10 cellular contexts compared by ENCODE assay signal in the genomic region with DNA sequence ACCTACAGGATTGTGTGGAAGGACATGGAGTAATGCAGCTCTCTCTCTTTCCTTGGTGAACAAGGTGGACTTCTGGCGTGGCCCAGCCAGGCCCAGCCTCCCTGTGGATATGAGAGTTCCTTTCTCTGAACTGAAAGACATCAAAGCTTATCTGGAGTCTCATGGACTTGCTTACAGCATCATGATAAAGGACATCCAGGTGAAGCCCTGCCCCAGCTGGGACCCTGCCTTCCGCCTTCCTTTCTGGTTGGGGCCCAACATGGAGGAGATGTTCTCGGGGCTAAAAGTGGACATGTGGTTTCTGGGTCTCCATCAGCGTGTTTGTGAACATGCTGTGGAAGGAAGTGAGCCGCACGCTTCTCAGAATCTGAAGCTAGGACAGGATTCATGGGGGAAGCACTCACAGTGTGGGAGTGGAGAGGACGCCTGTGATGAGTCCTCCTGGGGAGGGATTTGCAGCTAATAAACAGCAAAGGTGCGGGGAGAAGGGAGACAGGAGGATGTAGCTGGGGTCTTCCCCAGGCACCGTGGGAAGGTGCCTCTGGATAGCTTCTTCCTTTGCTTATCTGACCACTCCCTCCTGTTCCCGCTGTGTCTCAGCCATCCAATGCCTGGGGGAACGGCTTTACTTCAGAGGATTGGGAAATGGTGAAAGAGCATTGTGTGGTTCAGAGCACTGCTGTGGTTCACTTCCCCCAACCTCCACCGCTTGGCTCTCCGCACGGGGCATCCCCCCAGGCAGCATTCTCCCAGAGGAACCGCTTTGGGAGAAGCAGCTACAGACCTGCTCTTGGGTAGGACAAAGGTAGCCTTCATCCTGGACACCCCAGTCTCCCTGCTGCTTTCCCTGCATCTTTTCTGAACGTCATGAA. TPM values are rescaled to one million over a fixed set of nuclear protein-coding genes. Genes with fewer than 3 reads are reported as not detected.
DNase-seq lines count a peak whose midpoint lies in the region; ATAC-seq and TF ChIP-seq lines count a peak whose summit lies in the region.
"Had no signal": no experiment of that assay in that cellular context is flagged by ENCODE, and none has a peak within 500 bp of the region (broad histone marks: within the 10 kb centered on the region; RNA-seq: fewer than 3 reads in every experiment).

No MANE protein-coding gene starts in this region.

- H3K4me3 ChIP-seq in adipocyte (ENCODE audit: low read length) (no peak overlapping the region), uterus (no peak overlapping the region)

- no peak overlapping the region for H3K9ac ChIP-seq in adipocyte (ENCODE audit: low read length)

- CTCF ChIA-PET in activated CD4-positive, alpha-beta memory T cell treated with anti-CD3 and anti-CD28 coated beads for 36 hours (lab: Charles Lee) = interaction anchor here (1.5 kb wide), 1 partner anchor 107 kb away, joined by 3 read pairs; no protein-coding TSS in a partner anchor
- CTCF ChIA-PET in activated CD4-positive, alpha-beta memory T cell treated with anti-CD3 and anti-CD28 coated beads, Interleukin-2, amount 10 ng/mL, durations not matched to agents 7 days and 5 days (lab: Charles Lee) = no interaction called here

- POLR2A ChIA-PET in activated CD4-positive, alpha-beta memory T cell treated with anti-CD3 and anti-CD28 coated beads for 36 hours (lab: Charles Lee) = no interaction called here
- POLR2A ChIA-PET in activated CD4-positive, alpha-beta memory T cell treated with anti-CD3 and anti-CD28 coated beads, Interleukin-2, amount 10 ng/mL, durations not matched to agents 7 days and 5 days (lab: Charles Lee) = no interaction called here

- H3K27me3 ChIP-seq in adipocyte (replicated peaks; ENCODE audit: control insufficient read depth, insufficient read depth, low read length) (no peaks in the 10 kb centered on the region), uterus (no peaks in the 10 kb centered on the region)

- H3K27ac Mint-ChIP-seq in activated CD4-positive, alpha-beta memory T cell treated with anti-CD3 and anti-CD28 coated beads for 36 hours = peak overlapping the region; percentile 24
- no peak overlapping the region for H3K27ac Mint-ChIP-seq in activated CD4-positive, alpha-beta memory T cell treated with anti-CD3 and anti-CD28 coated beads, Interleukin-2, amount 10 ng/mL, durations not matched to agents 7 days and 5 days

- H3K4me1 ChIP-seq in adipocyte (ENCODE audit: control insufficient read depth, insufficient read depth, low read length) = peaks cover 39% of the 10 kb centered on the region
- H3K4me1 ChIP-seq in uterus = peaks cover 5 to 7% of the 10 kb centered on the region in 2 donors

- TF ChIP-seq POLR2A in uterus (IDR thresholded peaks at IDR 0.05) = no peak

- peaks cover 24% of the 10 kb centered on the region for H3K27me3 Mint-ChIP-seq in activated CD4-positive, alpha-beta memory T cell treated with anti-CD3 and anti-CD28 coated beads for 36 hours
- H3K27me3 Mint-ChIP-seq in activated CD4-positive, alpha-beta memory T cell treated with anti-CD3 and anti-CD28 coated beads, Interleukin-2, amount 10 ng/mL, durations not matched to agents 7 days and 5 days = peaks cover 8% of the 10 kb centered on the region
- H3K27me3 Mint-ChIP-seq in activated T-cell treated with anti-CD3 and anti-CD28 coated beads, Interleukin-2, amount 50 U/mL, for 4 hours (ENCODE audit: low read depth) = peaks cover 10% of the 10 kb centered on the region

- ATAC-seq in activated T-cell treated with anti-CD3 and anti-CD28 coated beads, Interleukin-2, amount 50 U/mL, for 4 hours = no peak
- no peak for ATAC-seq in HG02642 (IDR thresholded peaks at IDR 0.05; ENCODE audit: poor library complexity, unreplicated experiment)

- H3K4me1 Mint-ChIP-seq in activated CD4-positive, alpha-beta memory T cell treated with anti-CD3 and anti-CD28 coated beads for 36 hours (ENCODE audit: low read depth) = peaks cover 18% of the 10 kb centered on the region
- peaks cover 20% of the 10 kb centered on the region for H3K4me1 Mint-ChIP-seq in activated CD4-positive, alpha-beta memory T cell treated with anti-CD3 and anti-CD28 coated beads, Interleukin-2, amount 10 ng/mL, durations not matched to agents 7 days and 5 days
- peaks cover 10% of the 10 kb centered on the region for H3K4me1 Mint-ChIP-seq in activated T-cell treated with anti-CD3 and anti-CD28 coated beads, Interleukin-2, amount 50 U/mL, for 4 hours (ENCODE audit: low read depth)

- H3K9me3 ChIP-seq in adipocyte (ENCODE audit: control insufficient read depth, low read length) (no peaks in the 10 kb centered on the region), uterus (no peaks in the 10 kb centered on the region)

- intact Hi-C loops in activated CD4-positive, alpha-beta memory T cell treated with anti-CD3 and anti-CD28 coated beads for 36 hours (cut with micrococcal nuclease) = no loop called here
- intact Hi-C loops in uterus (cut with DNase I; ENCODE audit: low total_unique reads) = no loop called here

- H3K9me3 Mint-ChIP-seq in activated CD4-positive, alpha-beta memory T cell treated with anti-CD3 and anti-CD28 coated beads for 36 hours = no peaks in the 10 kb centered on the region
- no peaks in the 10 kb centered on the region for H3K9me3 Mint-ChIP-seq in activated CD4-positive, alpha-beta memory T cell treated with anti-CD3 and anti-CD28 coated beads, Interleukin-2, amount 10 ng/mL, durations not matched to agents 7 days and 5 days
- H3K9me3 Mint-ChIP-seq in activated T-cell treated with anti-CD3 and anti-CD28 coated beads, Interleukin-2, amount 50 U/mL, for 4 hours = no peaks in the 10 kb centered on the region

- no peak overlapping the region for H3K4me3 Mint-ChIP-seq in activated CD4-positive, alpha-beta memory T cell treated with anti-CD3 and anti-CD28 coated beads for 36 hours
- no peak overlapping the region for H3K4me3 Mint-ChIP-seq in activated CD4-positive, alpha-beta memory T cell treated with anti-CD3 and anti-CD28 coated beads, Interleukin-2, amount 10 ng/mL, durations not matched to agents 7 days and 5 days
- no peak overlapping the region for H3K4me3 Mint-ChIP-seq in activated T-cell treated with anti-CD3 and anti-CD28 coated beads, Interleukin-2, amount 50 U/mL, for 4 hours

- H3K36me3 ChIP-seq in adipocyte (ENCODE audit: control insufficient read depth, insufficient read depth, low read length, severe bottlenecking) (no peaks in the 10 kb centered on the region), uterus (no peaks in the 10 kb centered on the region)

- DNase-seq in activated CD4-positive, alpha-beta memory T cell treated with anti-CD3 and anti-CD28 coated beads for 36 hours = no peak
- DNase-seq in activated CD4-positive, alpha-beta memory T cell treated with anti-CD3 and anti-CD28 coated beads, Interleukin-2, amount 10 ng/mL, durations not matched to agents 7 days and 5 days = no peak
- peak; percentile 16 for DNase-seq in adipocyte (ENCODE audit: low read depth)
- DNase-seq in iris pigment epithelial cell (ENCODE audit: low read depth) = peak; percentile 47
- DNase-seq in uterus = no peak
- DNase-seq in stimulated activated CD4-positive, alpha-beta T cell treated with anti-CD3 and anti-CD28 coated beads, Interleukin-15, amount 100 ng/mL, for 24 hours = no peak
- no peak for DNase-seq in activated T-cell treated with anti-CD3 and anti-CD28 coated beads, Interleukin-2, amount 50 U/mL, for 4 hours
- DNase-seq: activated gamma-delta T cell had no signal

- no peaks in the 10 kb centered on the region for H3K36me3 Mint-ChIP-seq in activated CD4-positive, alpha-beta memory T cell treated with anti-CD3 and anti-CD28 coated beads for 36 hours
- H3K36me3 Mint-ChIP-seq in activated CD4-positive, alpha-beta memory T cell treated with anti-CD3 and anti-CD28 coated beads, Interleukin-2, amount 10 ng/mL, durations not matched to agents 7 days and 5 days (ENCODE audit: low read depth) = no peaks in the 10 kb centered on the region
- no peaks in the 10 kb centered on the region for H3K36me3 Mint-ChIP-seq in activated T-cell treated with anti-CD3 and anti-CD28 coated beads, Interleukin-2, amount 50 U/mL, for 4 hours (ENCODE audit: insufficient read depth)

- peak overlapping the region; percentile 81 to 86 for H3K27ac ChIP-seq in uterus

- no peak for TF ChIP-seq CTCF in uterus (IDR thresholded peaks at IDR 0.05)

RNA-seq across cellular contexts. Expression of gene CPA5, which starts 5.5 kb away (rescaled TPM):
- under 1 TPM in 1 of 2 experiments, not detected in 1; 0.15 TPM for total RNA-seq in activated CD4-positive, alpha-beta memory T cell treated with anti-CD3 and anti-CD28 coated beads for 36 hours
- total RNA-seq in activated CD4-positive, alpha-beta memory T cell treated with anti-CD3 and anti-CD28 coated beads, Interleukin-2, amount 10 ng/mL, durations not matched to agents 7 days and 5 days = not detected
- total RNA-seq in uterus = not detected
- 1 to 10 TPM in 1 of 3 donors, not detected in 2; 1.0 TPM for total RNA-seq in activated T-cell treated with anti-CD3 and anti-CD28 coated beads, Interleukin-2, amount 50 U/mL, for 4 hours
- total RNA-seq: endothelial cell of umbilical vein had no signal

RNA-seq across cellular contexts. Expression of gene CPA1, which starts 30.1 kb away (rescaled TPM):
- not detected for total RNA-seq in activated CD4-positive, alpha-beta memory T cell treated with anti-CD3 and anti-CD28 coated beads for 36 hours
- not detected for total RNA-seq in activated CD4-positive, alpha-beta memory T cell treated with anti-CD3 and anti-CD28 coated beads, Interleukin-2, amount 10 ng/mL, durations not matched to agents 7 days and 5 days
- total RNA-seq in uterus = 1 to 10 TPM in 1 of 4 donors, under 1 TPM in 1, not detected in 2; 0.46 to 3.8 TPM
- 10 to 100 TPM in 1 of 3 donors, 1 to 10 TPM in 2; 4.9 to 11.6 (median 7.4) TPM for total RNA-seq in activated T-cell treated with anti-CD3 and anti-CD28 coated beads, Interleukin-2, amount 50 U/mL, for 4 hours
- total RNA-seq: endothelial cell of umbilical vein had no signal

RNA-seq across cellular contexts. Expression of gene CPA4, which starts 57.2 kb away (rescaled TPM):
- total RNA-seq in activated CD4-positive, alpha-beta memory T cell treated with anti-CD3 and anti-CD28 coated beads for 36 hours = under 1 TPM; 0.45 to 0.90 TPM
- total RNA-seq in activated CD4-positive, alpha-beta memory T cell treated with anti-CD3 and anti-CD28 coated beads, Interleukin-2, amount 10 ng/mL, durations not matched to agents 7 days and 5 days = not detected
- 1 to 10 TPM in 1 of 4 donors, not detected in 3; 1.3 TPM for total RNA-seq in uterus
- under 1 TPM in 2 of 3 donors, not detected in 1; 0.18 to 0.29 TPM for total RNA-seq in activated T-cell treated with anti-CD3 and anti-CD28 coated beads, Interleukin-2, amount 50 U/mL, for 4 hours
- total RNA-seq: endothelial cell of umbilical vein had no signal

Comparison
In these comparisons a context has a peak if more than half of its experiments do, and no peak if none do; other contexts are left out.
1. DNase-seq: peak in adipocyte (single experiment) and iris pigment epithelial cell (single experiment); none in activated CD4-positive, alpha-beta memory T cell treated with anti-CD3 and anti-CD28 coated beads for 36 hours (single experiment), activated CD4-positive, alpha-beta memory T cell treated with anti-CD3 and anti-CD28 coated beads, Interleukin-2, amount 10 ng/mL, durations not matched to agents 7 days and 5 days (single experiment), uterus (0 of 2), stimulated activated CD4-positive, alpha-beta T cell treated with anti-CD3 and anti-CD28 coated beads, Interleukin-15, amount 100 ng/mL, for 24 hours (single experiment) and activated T-cell treated with anti-CD3 and anti-CD28 coated beads, Interleukin-2, amount 50 U/mL, for 4 hours (single experiment).